8 cellular contexts compared by ENCODE assay signal in genomic region chr16:3112058-3112880, GRCh38. TPM values are rescaled to one million over a fixed set of nuclear protein-coding genes. Genes with fewer than 3 reads are reported as not detected.
A peak's percentile ranks its signal among the peaks of the same experiment; 100 is the strongest.
DNase-seq lines count a peak whose midpoint lies in the region; ATAC-seq and TF ChIP-seq lines count a peak whose summit lies in the region.

TSS of gene ZNF205 (plus strand) at chr16:3112586. CDS start at chr16:3113431, 845 bp downstream.

- CTCF ChIA-PET in PC-3 (lab: Charles Lee): interaction anchor here (0.7 kb wide), 1 partner anchor 10 kb away, joined by 5 read pairs; no protein-coding TSS in a partner anchor

- TF ChIP-seq CTCF in PC-3 (conservative IDR thresholded peaks at IDR 0.05; ENCODE audit: low read depth, low read length) (no peak), endodermal cell (conservative IDR thresholded peaks at IDR 0.05) (no peak), upper lobe of right lung (IDR thresholded peaks at IDR 0.05) (no peak)

- DNase-seq in 8988T (peak; percentile 81), HCEC 1CT (peak; percentile 68), PC-3 (peak; percentile 79), endodermal cell (peak; percentile 95), lung microvascular endothelial cell (ENCODE audit: low read depth in 2 of 2) (peak; percentile 69 to 80), upper lobe of right lung (peak; percentile 90), NOMO-1 treated with DMSO at 0.1 percent for 48 hours (lab: John Stamatoyannopoulos, UW; ENCODE audit: unreplicated experiment) (no peak)

- intact Hi-C loops in PC-3 (cut with micrococcal nuclease) (no loop called here), upper lobe of right lung (cut with DNase I) (no loop called here)

- H3K9ac ChIP-seq in PC-3 (ENCODE audit: low read length) (peak within 1 kb of the TSS; percentile 87), endodermal cell (ENCODE audit: extremely low read depth, low read length, poor library complexity, severe bottlenecking) (peak within 1 kb of the TSS; percentile 62)

- peaks cover 18% of the 10 kb centered on the region for H3K4me1 Mint-ChIP-seq in endodermal cell

- POLR2A ChIA-PET in PC-3 (lab: Charles Lee; ENCODE audit: unreplicated experiment): no interaction called here

- no peaks in the 10 kb centered on the region for H3K27me3 ChIP-seq in PC-3 (ENCODE audit: low read length)
- H3K27me3 ChIP-seq in endodermal cell (ENCODE audit: control insufficient read depth, insufficient read depth, low read length, poor library complexity, severe bottlenecking): no peaks in the 10 kb centered on the region
- H3K27me3 ChIP-seq in upper lobe of right lung: no peaks in the 10 kb centered on the region

- WGBS in endodermal cell (ENCODE audit: insufficient coverage in 1 of 2, insufficient read length in 1 of 2), 2 experiments: 12 to 14% methylated on average over 10 to 20 of the region's 23 CpGs

- peak within 1 kb of the TSS; percentile 82 for H3K4me3 Mint-ChIP-seq in endodermal cell

- peak within 1 kb of the TSS; percentile 91 for H3K4me3 ChIP-seq in PC-3 (ENCODE audit: low read length)
- H3K4me3 ChIP-seq in endodermal cell (ENCODE audit: low read length): peak within 1 kb of the TSS; percentile 95
- peak within 1 kb of the TSS; percentile 70 for H3K4me3 ChIP-seq in upper lobe of right lung

- H3K4me1 ChIP-seq in PC-3 (ENCODE audit: insufficient read depth, low read length): peaks cover 16% of the 10 kb centered on the region
- H3K4me1 ChIP-seq in endodermal cell (ENCODE audit: control insufficient read depth, insufficient read depth, low read length): peaks cover 8% of the 10 kb centered on the region
- peaks cover 21% of the 10 kb centered on the region for H3K4me1 ChIP-seq in upper lobe of right lung

- H3F3A ChIP-seq in PC-3 (ENCODE audit: low read length, unreplicated experiment): no peaks in the 10 kb centered on the region

- no peaks in the 10 kb centered on the region for H4K20me1 ChIP-seq in PC-3 (ENCODE audit: low read length)

- peak within 1 kb of the TSS; percentile 77 for H2AFZ ChIP-seq in PC-3 (ENCODE audit: low read length)

- H3K4me2 ChIP-seq in PC-3 (ENCODE audit: low read length): peak within 1 kb of the TSS; percentile 95

- H3K9me3 Mint-ChIP-seq in endodermal cell: no peaks in the 10 kb centered on the region

- no peak within 1 kb of the TSS for H3K27ac ChIP-seq in PC-3 (ENCODE audit: low read length)
- H3K27ac ChIP-seq in endodermal cell (ENCODE audit: low read depth, low read length): no peak within 1 kb of the TSS
- H3K27ac ChIP-seq in upper lobe of right lung: peak within 1 kb of the TSS; percentile 9

- BruUV-seq in PC-3 (replicated peaks; lab: Mats Ljungman, UMichigan): TSS peak; percentile 79

- no peaks in the 10 kb centered on the region for H3K9me2 ChIP-seq in PC-3 (replicated peaks; ENCODE audit: low read length)

- peaks cover 26% of the 10 kb centered on the region for H3K79me2 ChIP-seq in PC-3 (ENCODE audit: low read length)

- peak within 1 kb of the TSS; percentile 84 for H3K27ac Mint-ChIP-seq in endodermal cell

- no peaks in the 10 kb centered on the region for H3K9me3 ChIP-seq in PC-3 (ENCODE audit: low read length)
- H3K9me3 ChIP-seq in endodermal cell (ENCODE audit: control insufficient read depth, low read length): no peaks in the 10 kb centered on the region
- no peaks in the 10 kb centered on the region for H3K9me3 ChIP-seq in upper lobe of right lung

- ATAC-seq in PC-3 (peak; percentile 93), upper lobe of right lung (peak; percentile 97), GM18873 (IDR thresholded peaks at IDR 0.05; ENCODE audit: low FRiP score, unreplicated experiment) (no peak)

- H3K36me3 ChIP-seq in PC-3 (ENCODE audit: low read depth, low read length) (no peaks in the 10 kb centered on the region), endodermal cell (ENCODE audit: control insufficient read depth, insufficient read depth, low read length) (peaks cover 17% of the 10 kb centered on the region), upper lobe of right lung (peaks cover 12% of the 10 kb centered on the region)

- peaks cover 18% of the 10 kb centered on the region for H3K36me3 Mint-ChIP-seq in endodermal cell (ENCODE audit: low read depth)

- peaks cover 4% of the 10 kb centered on the region for H3K27me3 Mint-ChIP-seq in endodermal cell (ENCODE audit: insufficient read depth)

RNA-seq across cellular contexts. Expression of gene ZNF205, which starts in this region (rescaled TPM):
- total RNA-seq in PC-3 (2014; rRNA removed) (19.0 and 27.0 TPM in 2 replicates), endodermal cell (10 to 100 TPM; 15.4 to 18.3 TPM), lung microvascular endothelial cell (12.3 and 12.6 TPM in 2 replicates), upper lobe of right lung (11.7 TPM)
- polyA plus RNA-seq in endodermal cell (2013, experiment 1 of 2): 19.4 TPM
- polyA plus RNA-seq in endodermal cell (2013, experiment 2 of 2): 17.3 TPM
